ENCODE assay signal across 17 cellular contexts in genomic region chr19:19133985-19134384, GRCh38. TPM values are rescaled to one million over a fixed set of nuclear protein-coding genes. Genes with fewer than 3 reads are reported as not detected.
DNase-seq lines count a peak whose midpoint lies in the region; ATAC-seq and TF ChIP-seq lines count a peak whose summit lies in the region.
"Had no signal": no experiment of that assay in that cellular context is flagged by ENCODE, and none has a peak within 500 bp of the region (broad histone marks: within the 10 kb centered on the region; RNA-seq: fewer than 3 reads in every experiment).

No MANE protein-coding gene starts in this region.

- peak overlapping the region; percentile 11 for H3K27ac Mint-ChIP-seq in CD8-positive, alpha-beta T cell
- H3K27ac Mint-ChIP-seq: CD4-positive, alpha-beta T cell; HFFc6 had no signal

- WGBS in heart left ventricle, 4 donors = 87 to 91% (median 89%) methylated on average over 6 of the region's 6 CpGs

- no peaks in the 10 kb centered on the region for H3K9me3 ChIP-seq in cardiac muscle cell (ENCODE audit: low read depth)
- peaks cover 0 to 17% (median 9%) of the 10 kb centered on the region in 12 donors for H3K9me3 ChIP-seq in heart left ventricle
- H3K9me3 ChIP-seq in CD8-positive, alpha-beta T cell (ENCODE audit: low read length) = no peaks in the 10 kb centered on the region
- H3K9me3 ChIP-seq: BE2C had no signal

- intact Hi-C loops in heart left ventricle (cut with DNase I) = no loop called here
- intact Hi-C loops in CD8-positive, alpha-beta T cell (cut with DNase I, micrococcal nuclease) = no loop called here

- H3K9me3 Mint-ChIP-seq in CD8-positive, alpha-beta T cell = peaks cover 4% of the 10 kb centered on the region
- H3K9me3 Mint-ChIP-seq: CD4-positive, alpha-beta T cell had no signal

- H3K36me3 Mint-ChIP-seq in CD8-positive, alpha-beta T cell = peaks cover 13% of the 10 kb centered on the region

- H3K27ac ChIP-seq in cardiac muscle cell (peak overlapping the region; percentile 86), heart left ventricle (peak overlapping the region in 4 of 12 donors; percentile 61 to 79 (median 67)), angular gyrus (ENCODE audit: low read depth, low read length) (peak overlapping the region; percentile 41)
- no peak overlapping the region for H3K27ac ChIP-seq in CD8-positive, alpha-beta T cell (ENCODE audit: low read depth, low read length)
- H3K27ac ChIP-seq: C4-2B had no signal

- no peak for TF ChIP-seq CTCF in cardiac muscle cell (IDR thresholded peaks at IDR 0.05; ENCODE audit: low read depth, low read length)
- TF ChIP-seq CTCF in heart left ventricle (IDR thresholded peaks at IDR 0.05) = no peak
- TF ChIP-seq CTCF in CD8-positive, alpha-beta T cell (IDR thresholded peaks at IDR 0.05) = no peak

- ATAC-seq in heart left ventricle (no peak), HG03280 (IDR thresholded peaks at IDR 0.05; ENCODE audit: unreplicated experiment) (no peak)
- no peak for ATAC-seq in CD8-positive, alpha-beta T cell

- POLR2A ChIA-PET in CD8-positive, alpha-beta T cell (lab: Charles Lee) = no interaction called here

- CTCF ChIA-PET in CD8-positive, alpha-beta T cell (lab: Charles Lee) = interaction anchor here (0.7 to 1.4 kb wide), 3 partner anchors 13 to 81 kb away, joined by 3 to 4 read pairs (median 3); no protein-coding TSS in a partner anchor

- H3K27me3 ChIP-seq in cardiac muscle cell (no peaks in the 10 kb centered on the region), heart left ventricle (no peaks in the 10 kb centered on the region)
- no peaks in the 10 kb centered on the region for H3K27me3 ChIP-seq in CD8-positive, alpha-beta T cell (ENCODE audit: insufficient read depth, low read length)
- H3K27me3 ChIP-seq: BE2C had no signal

- no peaks in the 10 kb centered on the region for H3K36me3 ChIP-seq in cardiac muscle cell
- H3K36me3 ChIP-seq in heart left ventricle = peaks cover 0 to 8% (median 0%) of the 10 kb centered on the region in 9 donors
- no peaks in the 10 kb centered on the region for H3K36me3 ChIP-seq in CD8-positive, alpha-beta T cell (ENCODE audit: insufficient read depth, low read length)
- H3K36me3 ChIP-seq: BE2C had no signal

- no peak overlapping the region for H3K4me3 Mint-ChIP-seq in CD8-positive, alpha-beta T cell
- H3K4me3 Mint-ChIP-seq: HFFc6 had no signal

- H3K27me3 Mint-ChIP-seq in CD8-positive, alpha-beta T cell (ENCODE audit: low read depth) = no peaks in the 10 kb centered on the region
- H3K27me3 Mint-ChIP-seq: CD4-positive, alpha-beta T cell had no signal

- peaks cover 29% of the 10 kb centered on the region for H3K4me1 Mint-ChIP-seq in CD8-positive, alpha-beta T cell (ENCODE audit: low read depth)

- DNase-seq in cardiac muscle cell (ENCODE audit: low read depth in 1 of 2, low spot score in 1 of 2) (no peak), heart left ventricle (no peak), putamen (ENCODE audit: low spot score) (peak; percentile 52), DMS53 (lab: John Stamatoyannopoulos, UW) (no peak)
- DNase-seq in CD8-positive, alpha-beta T cell = no peak
- DNase-seq: ACHN, BE2C, DMS153, DMS79 treated with DMSO at 0.1 percent for 48 hours, GF-D8, GOT3, HFFc6, IMR-90 had no signal

- H3K4me3 ChIP-seq in cardiac muscle cell (no peak overlapping the region), heart left ventricle (no peak overlapping the region)
- H3K4me3 ChIP-seq in CD8-positive, alpha-beta T cell (ENCODE audit: low read depth, low read length) = no peak overlapping the region

- TF ChIP-seq POLR2A in heart left ventricle (IDR thresholded peaks at IDR 0.05) = no peak

- peaks cover 20% of the 10 kb centered on the region for H3K4me1 ChIP-seq in cardiac muscle cell (ENCODE audit: low read depth)
- peaks cover 0 to 21% (median 10%) of the 10 kb centered on the region in 12 donors for H3K4me1 ChIP-seq in heart left ventricle
- H3K4me1 ChIP-seq in CD8-positive, alpha-beta T cell (ENCODE audit: insufficient read depth, low read length) = peaks cover 14% of the 10 kb centered on the region

RNA-seq across cellular contexts. Expression of gene TMEM161A, which starts 4.3 kb away (rescaled TPM):
- total RNA-seq in cardiac muscle cell (83.9 and 136 TPM in 2 replicates), heart left ventricle (10 to 100 TPM; 12.3 to 29.7 (median 20.8) TPM)
- polyA plus RNA-seq in cardiac muscle cell (121 and 157 TPM in 2 replicates), heart left ventricle (10 to 100 TPM; 22.1 to 26.1 TPM)
- 1 to 10 TPM; 9.4 to 9.9 TPM for total RNA-seq in CD8-positive, alpha-beta T cell

RNA-seq across cellular contexts. Expression of gene MEF2B, which starts 36.1 kb away (rescaled TPM):
- 0.18 TPM in 1 of 2 replicates, not detected in the other for total RNA-seq in cardiac muscle cell
- 1.2 and 1.7 TPM in 2 replicates for polyA plus RNA-seq in cardiac muscle cell
- total RNA-seq in heart left ventricle = under 1 TPM in 8 of 9 donors, not detected in 1; 0.23 to 0.92 (median 0.49) TPM
- under 1 TPM; 0.23 to 0.33 TPM for polyA plus RNA-seq in heart left ventricle
- total RNA-seq in CD8-positive, alpha-beta T cell = 1 to 10 TPM; 1.8 to 2.0 TPM

RNA-seq across cellular contexts. Expression of gene BORCS8, which starts 58.0 kb away (rescaled TPM):
- total RNA-seq in cardiac muscle cell (24.7 and 28.7 TPM in 2 replicates), heart left ventricle (10 to 100 TPM; 14.4 to 28.9 (median 22.7) TPM)
- polyA plus RNA-seq in cardiac muscle cell (29.1 and 38.0 TPM in 2 replicates), heart left ventricle (10 to 100 TPM; 19.6 to 23.4 TPM)
- 10 to 100 TPM in 1 of 2 experiments, 1 to 10 TPM in 1; 6.6 to 13.6 TPM for total RNA-seq in CD8-positive, alpha-beta T cell

RNA-seq across cellular contexts. Expression of gene RFXANK, which starts 58.1 kb away (rescaled TPM):
- total RNA-seq in cardiac muscle cell = 88.8 and 117 TPM in 2 replicates
- 130 and 156 TPM in 2 replicates for polyA plus RNA-seq in cardiac muscle cell
- total RNA-seq in heart left ventricle = 10 to 100 TPM; 26.5 to 45.7 (median 39.5) TPM
- 10 to 100 TPM; 55.2 to 71.9 TPM for polyA plus RNA-seq in heart left ventricle
- total RNA-seq in CD8-positive, alpha-beta T cell = 10 to 100 TPM; 33.4 to 38.8 TPM
